ENCODE assay signal across 14 cellular contexts in the genomic region with DNA sequence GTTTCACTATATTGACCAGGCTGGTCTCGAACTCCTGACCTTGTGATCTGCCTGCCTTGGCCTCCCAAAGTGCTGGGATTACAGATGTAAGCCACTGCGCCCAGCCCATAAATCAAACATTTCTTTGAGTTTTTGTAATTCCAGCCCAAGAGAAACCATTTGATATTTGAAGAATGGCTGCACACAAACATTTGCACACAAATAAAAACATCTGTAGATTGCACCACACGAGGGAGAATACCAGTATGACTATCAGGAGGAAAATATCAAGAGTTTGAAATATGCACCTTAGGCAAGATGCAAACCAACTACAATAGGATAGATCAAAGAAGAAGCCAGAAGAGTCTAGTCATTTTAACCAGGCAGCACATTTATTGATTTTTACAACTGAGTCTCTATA. TPM values are rescaled to one million over a fixed set of nuclear protein-coding genes. Genes with fewer than 3 reads are reported as not detected.
"Had no signal": no experiment of that assay in that cellular context is flagged by ENCODE, and none has a peak within 500 bp of the region (broad histone marks: within the 10 kb centered on the region; RNA-seq: fewer than 3 reads in every experiment).

No MANE protein-coding gene starts in this region.

RNA-seq across cellular contexts. Expression of a gene that starts 20.4 kb away (rescaled TPM):
- total RNA-seq: activated B cell treated with CpG ODN at 0.5 μM for 24 hours; activated CD4-positive, alpha-beta memory T cell treated with anti-CD3 and anti-CD28 coated beads for 36 hours; activated CD4-positive, alpha-beta memory T cell treated with anti-CD3 and anti-CD28 coated beads, Interleukin-2, amount 10 ng/mL, durations not matched to agents 7 days and 5 days; activated CD4-positive, alpha-beta T cell treated with anti-CD3 and anti-CD28 coated beads for 36 hours; activated CD4-positive, alpha-beta T cell treated with anti-CD3 and anti-CD28 coated beads, Interleukin-2, amount 10 ng/mL, durations not matched to agents 24 days and 14 days; activated CD4-positive, alpha-beta T cell treated with anti-CD3 and anti-CD28 coated beads, Interleukin-2, amount 10 ng/mL, durations not matched to agents 7 days and 5 days; activated CD8-positive, alpha-beta memory T cell treated with anti-CD3 and anti-CD28 coated beads for 36 hours; activated CD8-positive, alpha-beta memory T cell treated with anti-CD3 and anti-CD28 coated beads, Interleukin-2, amount 10 ng/mL, durations not matched to agents 7 days and 5 days; activated CD8-positive, alpha-beta T cell treated with anti-CD3 and anti-CD28 coated beads for 36 hours; activated CD8-positive, alpha-beta T cell treated with anti-CD3 and anti-CD28 coated beads, Interleukin-2, amount 10 ng/mL, durations not matched to agents 7 days and 5 days; T-cell; T-helper 1 cell treated with Interleukin-12 subunit alpha and Interleukin-12 subunit beta and Interleukin-4 antibody, amounts not matched to agents 30 ng/mL and 1 ng/mL, for 36 hours; T-helper 2 cell treated with Interferon-gamma antibody and Interleukin-4, amounts not matched to agents 100 ng/mL and 5 ng/mL, for 36 hours; WTC11 had no signal

RNA-seq across cellular contexts. Expression of a gene that starts 39.5 kb away (rescaled TPM):
- total RNA-seq: activated B cell treated with CpG ODN at 0.5 μM for 24 hours; activated CD4-positive, alpha-beta memory T cell treated with anti-CD3 and anti-CD28 coated beads for 36 hours; activated CD4-positive, alpha-beta memory T cell treated with anti-CD3 and anti-CD28 coated beads, Interleukin-2, amount 10 ng/mL, durations not matched to agents 7 days and 5 days; activated CD4-positive, alpha-beta T cell treated with anti-CD3 and anti-CD28 coated beads for 36 hours; activated CD4-positive, alpha-beta T cell treated with anti-CD3 and anti-CD28 coated beads, Interleukin-2, amount 10 ng/mL, durations not matched to agents 24 days and 14 days; activated CD4-positive, alpha-beta T cell treated with anti-CD3 and anti-CD28 coated beads, Interleukin-2, amount 10 ng/mL, durations not matched to agents 7 days and 5 days; activated CD8-positive, alpha-beta memory T cell treated with anti-CD3 and anti-CD28 coated beads for 36 hours; activated CD8-positive, alpha-beta memory T cell treated with anti-CD3 and anti-CD28 coated beads, Interleukin-2, amount 10 ng/mL, durations not matched to agents 7 days and 5 days; activated CD8-positive, alpha-beta T cell treated with anti-CD3 and anti-CD28 coated beads for 36 hours; activated CD8-positive, alpha-beta T cell treated with anti-CD3 and anti-CD28 coated beads, Interleukin-2, amount 10 ng/mL, durations not matched to agents 7 days and 5 days; T-cell; T-helper 1 cell treated with Interleukin-12 subunit alpha and Interleukin-12 subunit beta and Interleukin-4 antibody, amounts not matched to agents 30 ng/mL and 1 ng/mL, for 36 hours; T-helper 2 cell treated with Interferon-gamma antibody and Interleukin-4, amounts not matched to agents 100 ng/mL and 5 ng/mL, for 36 hours; WTC11 had no signal
